11 cellular contexts compared by ENCODE assay signal in genomic region chr5:55062039-55062779, GRCh38. TPM values are rescaled to one million over a fixed set of nuclear protein-coding genes. Genes with fewer than 3 reads are reported as not detected.
DNase-seq lines count a peak whose midpoint lies in the region; ATAC-seq and TF ChIP-seq lines count a peak whose summit lies in the region.
"Had no signal": no experiment of that assay in that cellular context is flagged by ENCODE, and none has a peak within 500 bp of the region (broad histone marks: within the 10 kb centered on the region; RNA-seq: fewer than 3 reads in every experiment).

No MANE protein-coding gene starts in this region.

- H3K9me3 Mint-ChIP-seq in activated CD4-positive, alpha-beta memory T cell treated with anti-CD3 and anti-CD28 coated beads, Interleukin-2, amount 10 ng/mL, durations not matched to agents 7 days and 5 days = peaks cover 23% of the 10 kb centered on the region
- H3K9me3 Mint-ChIP-seq in effector memory CD8-positive, alpha-beta T cell = no peaks in the 10 kb centered on the region
- no peaks in the 10 kb centered on the region for H3K9me3 Mint-ChIP-seq in stimulated activated effector memory CD8-positive, alpha-beta T cell treated with anti-CD3 and anti-CD28 coated beads, Interleukin-12 subunit alpha, Interleukin-12 subunit beta, amount 100 ng/mL, for 72 hours
- peaks cover 18% of the 10 kb centered on the region for H3K9me3 Mint-ChIP-seq in nephron progenitor cell

- DNase-seq in NCI-H2107 treated with DMSO at 0.1 percent for 48 hours (lab: John Stamatoyannopoulos, UW; ENCODE audit: unreplicated experiment) (peak; percentile 60), NCI-H2107 (lab: John Stamatoyannopoulos, UW) (no peak), sciatic nerve (ENCODE audit: low spot score) (no peak), GM10248 (ENCODE audit: extremely low spot score) (no peak), nephron progenitor cell (no peak)
- peak; percentile 88 for DNase-seq in activated CD4-positive, alpha-beta memory T cell treated with anti-CD3 and anti-CD28 coated beads, Interleukin-2, amount 10 ng/mL, durations not matched to agents 7 days and 5 days
- peak; percentile 44 to 53 (median 46) for DNase-seq in effector memory CD8-positive, alpha-beta T cell
- DNase-seq in stimulated activated effector memory CD8-positive, alpha-beta T cell treated with anti-CD3 and anti-CD28 coated beads, Interleukin-12 subunit alpha, Interleukin-12 subunit beta, amount 100 ng/mL, for 72 hours (ENCODE audit: low spot score in 2 of 2) = peak; percentile 42 to 74
- DNase-seq: Kasumi-1 had no signal

- CTCF ChIA-PET in activated CD4-positive, alpha-beta memory T cell treated with anti-CD3 and anti-CD28 coated beads, Interleukin-2, amount 10 ng/mL, durations not matched to agents 7 days and 5 days (lab: Charles Lee) = interaction anchor here (0.8 to 2.7 kb wide), 16 partner anchors 10 to 246 kb away, joined by 3 to 25 read pairs (median 5); partner anchors contain the start of genes DHX29, GZMA and MTREX
- CTCF ChIA-PET in GM10248 (lab: Yijun Ruan, JAX) = interaction anchor here (1.1 to 2.1 kb wide), 3 partner anchors 12 to 37 kb away, joined by 4 to 7 read pairs (median 4); no protein-coding TSS in a partner anchor

- H3K36me3 Mint-ChIP-seq in activated CD4-positive, alpha-beta memory T cell treated with anti-CD3 and anti-CD28 coated beads, Interleukin-2, amount 10 ng/mL, durations not matched to agents 7 days and 5 days (ENCODE audit: low read depth) = peaks cover 53% of the 10 kb centered on the region
- peaks cover 10% of the 10 kb centered on the region for H3K36me3 Mint-ChIP-seq in effector memory CD8-positive, alpha-beta T cell (ENCODE audit: insufficient read depth)
- H3K36me3 Mint-ChIP-seq in stimulated activated effector memory CD8-positive, alpha-beta T cell treated with anti-CD3 and anti-CD28 coated beads, Interleukin-12 subunit alpha, Interleukin-12 subunit beta, amount 100 ng/mL, for 72 hours = peaks cover 9% of the 10 kb centered on the region
- H3K36me3 Mint-ChIP-seq in nephron progenitor cell (ENCODE audit: low read depth) = no peaks in the 10 kb centered on the region

- peak overlapping the region; percentile 73 for H3K4me3 Mint-ChIP-seq in activated CD4-positive, alpha-beta memory T cell treated with anti-CD3 and anti-CD28 coated beads, Interleukin-2, amount 10 ng/mL, durations not matched to agents 7 days and 5 days
- H3K4me3 Mint-ChIP-seq in effector memory CD8-positive, alpha-beta T cell = peak overlapping the region; percentile 85
- H3K4me3 Mint-ChIP-seq in stimulated activated effector memory CD8-positive, alpha-beta T cell treated with anti-CD3 and anti-CD28 coated beads, Interleukin-12 subunit alpha, Interleukin-12 subunit beta, amount 100 ng/mL, for 72 hours = peak overlapping the region; percentile 79
- H3K4me3 Mint-ChIP-seq in nephron progenitor cell = no peak overlapping the region

- POLR2A ChIA-PET in activated CD4-positive, alpha-beta memory T cell treated with anti-CD3 and anti-CD28 coated beads, Interleukin-2, amount 10 ng/mL, durations not matched to agents 7 days and 5 days (lab: Charles Lee) = interaction anchor here (0.6 to 4.4 kb wide), 22 partner anchors 8 to 950 kb away, joined by 3 to 70 read pairs (median 6); partner anchors contain the start of gene GZMA
- POLR2A ChIA-PET in GM10248 (lab: Yijun Ruan, JAX) = no interaction called here

- intact Hi-C loops in sciatic nerve (cut with DNase I) = no loop called here

- peak overlapping the region; percentile 99 for H3K27ac Mint-ChIP-seq in activated CD4-positive, alpha-beta memory T cell treated with anti-CD3 and anti-CD28 coated beads, Interleukin-2, amount 10 ng/mL, durations not matched to agents 7 days and 5 days
- H3K27ac Mint-ChIP-seq in effector memory CD8-positive, alpha-beta T cell = peak overlapping the region; percentile 89 to 95
- H3K27ac Mint-ChIP-seq in stimulated activated effector memory CD8-positive, alpha-beta T cell treated with anti-CD3 and anti-CD28 coated beads, Interleukin-12 subunit alpha, Interleukin-12 subunit beta, amount 100 ng/mL, for 72 hours = peak overlapping the region; percentile 95
- no peak overlapping the region for H3K27ac Mint-ChIP-seq in nephron progenitor cell
- H3K27ac Mint-ChIP-seq: progenitor cell of endocrine pancreas had no signal

- H3K27me3 Mint-ChIP-seq in activated CD4-positive, alpha-beta memory T cell treated with anti-CD3 and anti-CD28 coated beads, Interleukin-2, amount 10 ng/mL, durations not matched to agents 7 days and 5 days = no peaks in the 10 kb centered on the region
- H3K27me3 Mint-ChIP-seq in effector memory CD8-positive, alpha-beta T cell = no peaks in the 10 kb centered on the region
- H3K27me3 Mint-ChIP-seq in nephron progenitor cell (ENCODE audit: low read depth, poor library complexity) = no peaks in the 10 kb centered on the region

- peak; percentile 93 for ATAC-seq in effector memory CD8-positive, alpha-beta T cell (replicated peaks)
- peak; percentile 91 for ATAC-seq in stimulated activated effector memory CD8-positive, alpha-beta T cell treated with anti-CD3 and anti-CD28 coated beads, Interleukin-12 subunit alpha, Interleukin-12 subunit beta, amount 100 ng/mL, for 72 hours
- ATAC-seq in sciatic nerve = no peak

- peaks cover 71% of the 10 kb centered on the region for H3K4me1 Mint-ChIP-seq in activated CD4-positive, alpha-beta memory T cell treated with anti-CD3 and anti-CD28 coated beads, Interleukin-2, amount 10 ng/mL, durations not matched to agents 7 days and 5 days
- H3K4me1 Mint-ChIP-seq in effector memory CD8-positive, alpha-beta T cell (ENCODE audit: low read depth in 2 of 2) = peaks cover 40 to 62% of the 10 kb centered on the region in 2 donors
- H3K4me1 Mint-ChIP-seq in stimulated activated effector memory CD8-positive, alpha-beta T cell treated with anti-CD3 and anti-CD28 coated beads, Interleukin-12 subunit alpha, Interleukin-12 subunit beta, amount 100 ng/mL, for 72 hours = peaks cover 72% of the 10 kb centered on the region
- H3K4me1 Mint-ChIP-seq in nephron progenitor cell = no peaks in the 10 kb centered on the region

- TF ChIP-seq CTCF in GM10248 (IDR thresholded peaks at IDR 0.05; ENCODE audit: control extremely low read depth, extremely low read depth, low read depth, missing control alignments) = no peak
- no peak for TF ChIP-seq CTCF in nephron progenitor cell (IDR thresholded peaks at IDR 0.05)

RNA-seq across cellular contexts. Expression of gene GZMK, which starts 38.2 kb away (rescaled TPM):
- total RNA-seq in activated CD4-positive, alpha-beta memory T cell treated with anti-CD3 and anti-CD28 coated beads, Interleukin-2, amount 10 ng/mL, durations not matched to agents 7 days and 5 days = 10 to 100 TPM; 14.5 to 14.7 TPM
- total RNA-seq in sciatic nerve = 0.62 TPM
- total RNA-seq: A172, progenitor cell of endocrine pancreas had no signal

RNA-seq across cellular contexts. Expression of gene GZMA, which starts 40.2 kb away (rescaled TPM):
- 1,000 to 10,000 TPM; 1,058 to 1,099 TPM for total RNA-seq in activated CD4-positive, alpha-beta memory T cell treated with anti-CD3 and anti-CD28 coated beads, Interleukin-2, amount 10 ng/mL, durations not matched to agents 7 days and 5 days
- total RNA-seq in sciatic nerve = 5.3 TPM
- total RNA-seq: A172, progenitor cell of endocrine pancreas had no signal

Comparison
In these comparisons a context has a peak if more than half of its experiments do, and no peak if none do; other contexts are left out.
1. DNase-seq: peak in NCI-H2107 treated with DMSO at 0.1 percent for 48 hours (single experiment), activated CD4-positive, alpha-beta memory T cell treated with anti-CD3 and anti-CD28 coated beads, Interleukin-2, amount 10 ng/mL, durations not matched to agents 7 days and 5 days (single experiment), effector memory CD8-positive, alpha-beta T cell (3 of 3) and stimulated activated effector memory CD8-positive, alpha-beta T cell treated with anti-CD3 and anti-CD28 coated beads, Interleukin-12 subunit alpha, Interleukin-12 subunit beta, amount 100 ng/mL, for 72 hours (2 of 2); none in NCI-H2107 (single experiment), sciatic nerve (single experiment), GM10248 (single experiment) and nephron progenitor cell (single experiment).
2. RNA of gene GZMA, which starts 40.2 kb away (total RNA-seq): 1,058 to 1,099 TPM in activated CD4-positive, alpha-beta memory T cell treated with anti-CD3 and anti-CD28 coated beads, Interleukin-2, amount 10 ng/mL, durations not matched to agents 7 days and 5 days; 5.3 TPM in sciatic nerve (single experiment); every median in the first group is over 100 times any median in the second.